16 cellular contexts compared by ENCODE assay signal in the genomic region with DNA sequence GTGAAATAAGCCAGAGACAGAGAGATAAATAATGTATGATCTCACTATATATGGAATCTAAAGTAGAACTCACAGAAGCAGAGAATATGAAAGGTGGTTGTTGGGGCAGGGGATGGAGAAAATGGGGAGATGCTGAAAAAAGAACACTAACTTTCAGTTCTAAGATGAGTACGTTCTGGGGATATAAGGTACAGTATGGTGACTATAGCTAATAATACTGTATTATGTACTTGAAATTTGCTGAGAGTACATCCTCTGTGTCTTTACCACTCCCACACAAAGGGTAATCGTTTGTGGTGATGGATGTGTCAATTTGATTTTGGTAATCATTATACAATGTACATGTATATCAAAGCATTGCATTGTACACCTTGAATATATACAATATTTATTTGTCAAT. TPM values are rescaled to one million over a fixed set of nuclear protein-coding genes. Genes with fewer than 3 reads are reported as not detected.
DNase-seq lines count a peak whose midpoint lies in the region; ATAC-seq, FAIRE-seq and TF ChIP-seq lines count a peak whose summit lies in the region.
"Had no signal": no experiment of that assay in that cellular context is flagged by ENCODE, and none has a peak within 500 bp of the region (broad histone marks: within the 10 kb centered on the region; RNA-seq: fewer than 3 reads in every experiment).

No MANE protein-coding gene starts in this region.

- DNase-seq in GM12891 (ENCODE audit: insufficient read length, low spot score) (no peak), astrocyte (ENCODE audit: low read depth) (no peak), MCF 10A (ENCODE audit: unreplicated experiment) (no peak), mucosa of gallbladder (ENCODE audit: low spot score) (no peak)
- DNase-seq in activated CD4-positive, alpha-beta T cell treated with anti-CD3 and anti-CD28 coated beads, Interleukin-2, amount 10 ng/mL, durations not matched to agents 7 days and 5 days: no peak
- DNase-seq: activated CD4-positive, alpha-beta T cell treated with anti-CD3 and anti-CD28 coated beads for 36 hours; DMS153; endodermal cell; gastrocnemius medialis; NCI-H524 had no signal

- H4K20me1 ChIP-seq in astrocyte (ENCODE audit: insufficient read depth, low read length): peaks cover 63% of the 10 kb centered on the region

- H3K36me3 Mint-ChIP-seq in astrocyte (ENCODE audit: low read depth, unreplicated experiment): no peaks in the 10 kb centered on the region
- H3K36me3 Mint-ChIP-seq in MCF 10A (ENCODE audit: insufficient read depth, unreplicated experiment): peaks cover 19% of the 10 kb centered on the region
- peaks cover 1% of the 10 kb centered on the region for H3K36me3 Mint-ChIP-seq in activated CD4-positive, alpha-beta T cell treated with anti-CD3 and anti-CD28 coated beads, Interleukin-2, amount 10 ng/mL, durations not matched to agents 7 days and 5 days (ENCODE audit: low read depth)

- H3K4me2 ChIP-seq in astrocyte (ENCODE audit: low read length): no peak overlapping the region

- H3K4me3 Mint-ChIP-seq in astrocyte (ENCODE audit: unreplicated experiment) (no peak overlapping the region), MCF 10A (ENCODE audit: unreplicated experiment) (no peak overlapping the region)
- no peak overlapping the region for H3K4me3 Mint-ChIP-seq in activated CD4-positive, alpha-beta T cell treated with anti-CD3 and anti-CD28 coated beads, Interleukin-2, amount 10 ng/mL, durations not matched to agents 7 days and 5 days
- H3K4me3 Mint-ChIP-seq: activated CD4-positive, alpha-beta T cell treated with anti-CD3 and anti-CD28 coated beads for 36 hours; endodermal cell had no signal

- H3K4me1 Mint-ChIP-seq in astrocyte (ENCODE audit: low read depth, unreplicated experiment) (peaks cover 28% of the 10 kb centered on the region), MCF 10A (ENCODE audit: insufficient read depth, unreplicated experiment) (peaks cover 26% of the 10 kb centered on the region)
- H3K4me1 Mint-ChIP-seq in activated CD4-positive, alpha-beta T cell treated with anti-CD3 and anti-CD28 coated beads, Interleukin-2, amount 10 ng/mL, durations not matched to agents 7 days and 5 days: peaks cover 46% of the 10 kb centered on the region

- H3K27me3 ChIP-seq in astrocyte (ENCODE audit: insufficient read depth, low read length): no peaks in the 10 kb centered on the region
- H3K27me3 ChIP-seq: breast epithelium, gastrocnemius medialis had no signal

- peaks cover 97% of the 10 kb centered on the region for H3K79me2 ChIP-seq in astrocyte (ENCODE audit: insufficient read depth, low read length)

- no peaks in the 10 kb centered on the region for H3K27me3 Mint-ChIP-seq in astrocyte (ENCODE audit: low read depth, unreplicated experiment)
- no peaks in the 10 kb centered on the region for H3K27me3 Mint-ChIP-seq in MCF 10A (ENCODE audit: insufficient read depth, unreplicated experiment)
- H3K27me3 Mint-ChIP-seq in activated CD4-positive, alpha-beta T cell treated with anti-CD3 and anti-CD28 coated beads, Interleukin-2, amount 10 ng/mL, durations not matched to agents 7 days and 5 days: no peaks in the 10 kb centered on the region
- H3K27me3 Mint-ChIP-seq: activated CD4-positive, alpha-beta T cell treated with anti-CD3 and anti-CD28 coated beads for 36 hours; progenitor cell of endocrine pancreas had no signal

- CTCF ChIA-PET in MCF 10A (lab: Yijun Ruan, JAX): interaction anchor here (0.6 to 5.7 kb wide), 5 partner anchors 22 to 353 kb away, joined by 3 to 49 read pairs (median 4); no protein-coding TSS in a partner anchor
- CTCF ChIA-PET in activated CD4-positive, alpha-beta T cell treated with anti-CD3 and anti-CD28 coated beads, Interleukin-2, amount 10 ng/mL, durations not matched to agents 7 days and 5 days (lab: Charles Lee): interaction anchor here (1.3 kb wide), 1 partner anchor 12 kb away, joined by 5 read pairs; no protein-coding TSS in a partner anchor

- H3K36me3 ChIP-seq in astrocyte (ENCODE audit: insufficient read depth, low read length): peaks cover 5% of the 10 kb centered on the region
- H3K36me3 ChIP-seq: breast epithelium, gastrocnemius medialis had no signal

- no peak for TF ChIP-seq POLR2A in GM12891 (IDR thresholded peaks at IDR 0.05; ENCODE audit: low read depth, low read length)

- peak; percentile 69 for FAIRE-seq in GM12891 (lab: Jason Lieb, UNC)
- peak; percentile 45 for FAIRE-seq in astrocyte (lab: Jason Lieb, UNC)
- FAIRE-seq: islet of Langerhans had no signal

- H3K4me3 ChIP-seq in astrocyte (ENCODE audit: insufficient read depth, low read depth, low read length): no peak overlapping the region
- H3K4me3 ChIP-seq: breast epithelium had no signal

- BruUV-seq in MCF 10A (replicated peaks; lab: Mats Ljungman, UMichigan): no TSS peak

- H3K9ac ChIP-seq in astrocyte (ENCODE audit: low read length): no peak overlapping the region

- POLR2A ChIA-PET in MCF 10A (lab: Yijun Ruan, JAX): interaction anchor here (0.6 to 9.7 kb wide), 5 partner anchors 11 to 402 kb away, joined by 3 to 410 read pairs (median 4); a partner anchor contains a TSS
- POLR2A ChIA-PET in activated CD4-positive, alpha-beta T cell treated with anti-CD3 and anti-CD28 coated beads, Interleukin-2, amount 10 ng/mL, durations not matched to agents 7 days and 5 days (lab: Charles Lee): no interaction called here

- intact Hi-C loops in MCF 10A (cut with micrococcal nuclease): no loop called here

- H3K4me1 ChIP-seq in astrocyte (ENCODE audit: insufficient read depth, low read length): peaks cover 16% of the 10 kb centered on the region

- H3K9me3 Mint-ChIP-seq in astrocyte (ENCODE audit: unreplicated experiment): no peaks in the 10 kb centered on the region
- H3K9me3 Mint-ChIP-seq in MCF 10A (ENCODE audit: unreplicated experiment): no peaks in the 10 kb centered on the region
- no peaks in the 10 kb centered on the region for H3K9me3 Mint-ChIP-seq in activated CD4-positive, alpha-beta T cell treated with anti-CD3 and anti-CD28 coated beads, Interleukin-2, amount 10 ng/mL, durations not matched to agents 7 days and 5 days
- H3K9me3 Mint-ChIP-seq: endodermal cell had no signal

- ATAC-seq in GM19395 (IDR thresholded peaks at IDR 0.05; ENCODE audit: unreplicated experiment) (peak; percentile 71), HG02981 (IDR thresholded peaks at IDR 0.05; ENCODE audit: unreplicated experiment) (peak; percentile 40), esophagus mucosa (no peak)
- ATAC-seq: activated CD4-positive, alpha-beta T cell treated with anti-CD3 and anti-CD28 coated beads for 36 hours; gastrocnemius medialis had no signal

- no peaks in the 10 kb centered on the region for H3K9me3 ChIP-seq in astrocyte (ENCODE audit: insufficient read depth, low read depth, low read length)
- H3K9me3 ChIP-seq: breast epithelium, gastrocnemius medialis had no signal

- H2AFZ ChIP-seq in astrocyte (ENCODE audit: low read depth, low read length): no peak overlapping the region

- no peak for TF ChIP-seq CTCF in astrocyte (IDR thresholded peaks at IDR 0.05; ENCODE audit: insufficient read depth, low read depth, low read length)
- no peak for TF ChIP-seq CTCF in MCF 10A (IDR thresholded peaks at IDR 0.05; ENCODE audit: unreplicated experiment)

- H3K27ac ChIP-seq in astrocyte (ENCODE audit: low read depth, low read length): no peak overlapping the region

- no peak overlapping the region for H3K27ac Mint-ChIP-seq in astrocyte (ENCODE audit: unreplicated experiment)
- H3K27ac Mint-ChIP-seq in MCF 10A (ENCODE audit: low read depth, unreplicated experiment): no peak overlapping the region
- no peak overlapping the region for H3K27ac Mint-ChIP-seq in activated CD4-positive, alpha-beta T cell treated with anti-CD3 and anti-CD28 coated beads, Interleukin-2, amount 10 ng/mL, durations not matched to agents 7 days and 5 days
- H3K27ac Mint-ChIP-seq: activated CD4-positive, alpha-beta T cell treated with anti-CD3 and anti-CD28 coated beads for 36 hours; endodermal cell had no signal

TF ChIP-seq in GM12891, 5 proteins besides CTCF, POLR2A, EP300 and RAD21:
- TF ChIP-seq SPI1 (IDR thresholded peaks at IDR 0.05; ENCODE audit: low read depth, low read length) (no peak), TAF1 (IDR thresholded peaks at IDR 0.05; ENCODE audit: low read depth, low read length) (no peak), POU2F2 (IDR thresholded peaks at IDR 0.05; ENCODE audit: low read depth, low read length) (no peak), PAX5 (IDR thresholded peaks at IDR 0.05; ENCODE audit: insufficient read depth, low read length, severe bottlenecking) (no peak), POLR2AphosphoS5 (IDR thresholded peaks at IDR 0.05; ENCODE audit: low read depth, low read length) (no peak)

RNA-seq across cellular contexts. Expression of a gene that starts 6.6 kb away (rescaled TPM):
- polyA plus RNA-seq in GM12891 (2012; ENCODE audit: low read depth, missing spikeins): 18.7 TPM
- 75.8 and 92.2 TPM in 2 replicates for total RNA-seq in astrocyte
- total RNA-seq in MCF 10A (2022): 68.0 and 96.8 TPM in 2 replicates
- total RNA-seq in mucosa of gallbladder: 93.5 TPM
- 62.8 TPM for total RNA-seq in esophagus mucosa
- 10 to 100 TPM; 34.3 to 38.6 TPM for total RNA-seq in activated CD4-positive, alpha-beta T cell treated with anti-CD3 and anti-CD28 coated beads, Interleukin-2, amount 10 ng/mL, durations not matched to agents 7 days and 5 days

RNA-seq across cellular contexts. Expression of a gene that starts 33.0 kb away (rescaled TPM):
- 19.7 TPM for polyA plus RNA-seq in GM12891 (2012; ENCODE audit: low read depth, missing spikeins)
- 67.4 and 74.7 TPM in 2 replicates for total RNA-seq in astrocyte
- 33.6 and 46.5 TPM in 2 replicates for total RNA-seq in MCF 10A (2022)
- total RNA-seq in mucosa of gallbladder: 33.9 TPM
- total RNA-seq in esophagus mucosa: 24.3 TPM
- 10 to 100 TPM; 15.9 to 24.3 TPM for total RNA-seq in activated CD4-positive, alpha-beta T cell treated with anti-CD3 and anti-CD28 coated beads, Interleukin-2, amount 10 ng/mL, durations not matched to agents 7 days and 5 days

RNA-seq across cellular contexts. Expression of a gene that starts 54.3 kb away (rescaled TPM):
- not detected for polyA plus RNA-seq in GM12891 (2012; ENCODE audit: low read depth, missing spikeins)
- total RNA-seq in astrocyte (19.5 and 24.5 TPM in 2 replicates), MCF 10A (2022) (0.93 and 1.1 TPM in 2 replicates), mucosa of gallbladder (12.7 TPM), esophagus mucosa (0.80 TPM)
- total RNA-seq in activated CD4-positive, alpha-beta T cell treated with anti-CD3 and anti-CD28 coated beads, Interleukin-2, amount 10 ng/mL, durations not matched to agents 7 days and 5 days: 1 to 10 TPM in 1 of 2 experiments, under 1 TPM in 1; 0.82 to 1.0 TPM
